In the genomic region with DNA sequence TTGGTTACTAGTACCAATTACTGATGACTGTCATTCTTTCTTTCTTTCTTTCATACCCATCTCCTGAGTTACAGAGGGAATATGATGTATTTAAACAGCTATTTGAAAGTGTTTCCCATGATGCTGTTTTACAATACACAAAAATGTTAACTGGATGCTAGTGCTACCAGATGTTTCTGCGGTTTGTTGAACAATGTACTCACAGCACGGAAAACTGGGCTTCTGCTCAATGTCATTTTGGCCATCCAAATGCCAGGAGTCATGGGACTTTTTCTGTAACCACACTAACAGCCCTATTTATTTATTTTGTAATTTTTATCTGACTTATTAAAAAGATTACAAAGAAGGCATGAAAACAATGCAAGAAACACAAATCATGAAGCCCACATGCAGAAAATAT, we compare ENCODE assay signal across 16 cellular contexts.
A peak's percentile ranks its signal among the peaks of the same experiment; 100 is the strongest.
DNase-seq lines count a peak whose midpoint lies in the region; ATAC-seq, FAIRE-seq and TF ChIP-seq lines count a peak whose summit lies in the region.
"Had no signal": no experiment of that assay in that cellular context is flagged by ENCODE, and none has a peak within 500 bp of the region (broad histone marks: within the 10 kb centered on the region; RNA-seq: fewer than 3 reads in every experiment).

No MANE protein-coding gene starts in this region.

- no peak overlapping the region for H3K4me3 ChIP-seq in astrocyte (ENCODE audit: insufficient read depth, low read depth, low read length)
- no peak overlapping the region for H3K4me3 ChIP-seq in fibroblast of mammary gland (ENCODE audit: control insufficient read depth, low read depth, low read length)
- H3K4me3 ChIP-seq in skeletal muscle cell (ENCODE audit: low read depth, low read length) = no peak overlapping the region
- H3K4me3 ChIP-seq: A549 had no signal

- no peaks in the 10 kb centered on the region for H3K36me3 Mint-ChIP-seq in astrocyte (ENCODE audit: low read depth, unreplicated experiment)
- H3K36me3 Mint-ChIP-seq: IgD-negative memory B cell had no signal

- peak; percentile 6 for DNase-seq in GM03348 (ENCODE audit: low spot score)
- peak; percentile 54 for DNase-seq in astrocyte (ENCODE audit: low read depth)
- peak; percentile 5 for DNase-seq in fibroblast of mammary gland (ENCODE audit: low read depth)
- DNase-seq in skeletal muscle cell (ENCODE audit: low read depth) = peak; percentile 15
- no peak for DNase-seq in NCI-H187 (lab: John Stamatoyannopoulos, UW)
- no peak for DNase-seq in DMS53 (lab: John Stamatoyannopoulos, UW)
- DNase-seq: CD4-positive, alpha-beta T cell; GF-D8; H7; NCI-H1436 treated with DMSO at 0.1 percent for 48 hours; NCI-H345; NCI-H748 treated with DMSO at 0.1 percent for 48 hours; PC-3 had no signal

- H3K27ac Mint-ChIP-seq in astrocyte (ENCODE audit: unreplicated experiment) = no peak overlapping the region
- H3K27ac Mint-ChIP-seq: CD4-positive, alpha-beta T cell; IgD-negative memory B cell had no signal

- no peaks in the 10 kb centered on the region for H4K20me1 ChIP-seq in astrocyte (ENCODE audit: insufficient read depth, low read length)

- no peak for FAIRE-seq in astrocyte (lab: Jason Lieb, UNC)
- FAIRE-seq: A549 had no signal

- no peaks in the 10 kb centered on the region for H3K9me3 Mint-ChIP-seq in astrocyte (ENCODE audit: unreplicated experiment)
- H3K9me3 Mint-ChIP-seq: CD4-positive, alpha-beta T cell had no signal

- no peak overlapping the region for H3K4me3 Mint-ChIP-seq in astrocyte (ENCODE audit: unreplicated experiment)
- H3K4me3 Mint-ChIP-seq: CD4-positive, alpha-beta T cell; IgD-negative memory B cell had no signal

- H3K79me2 ChIP-seq in astrocyte (ENCODE audit: insufficient read depth, low read length) = no peaks in the 10 kb centered on the region

- no peaks in the 10 kb centered on the region for H3K9me3 ChIP-seq in astrocyte (ENCODE audit: insufficient read depth, low read depth, low read length)
- H3K9me3 ChIP-seq: A549 had no signal

- H3K4me1 ChIP-seq in astrocyte (ENCODE audit: insufficient read depth, low read length) = no peaks in the 10 kb centered on the region
- H3K4me1 ChIP-seq: A549 had no signal

- H3K4me2 ChIP-seq in astrocyte (ENCODE audit: low read length) = no peak overlapping the region
- H3K4me2 ChIP-seq: A549 had no signal

- no peaks in the 10 kb centered on the region for H3K27me3 Mint-ChIP-seq in astrocyte (ENCODE audit: low read depth, unreplicated experiment)
- H3K27me3 Mint-ChIP-seq: CD4-positive, alpha-beta T cell; IgD-negative memory B cell had no signal

- H3K9ac ChIP-seq in astrocyte (ENCODE audit: low read length) = no peak overlapping the region

- ATAC-seq in HG02642 (IDR thresholded peaks at IDR 0.05; ENCODE audit: poor library complexity, unreplicated experiment) = no peak
- ATAC-seq: A549, PC-3 had no signal

- no peaks in the 10 kb centered on the region for H3K36me3 ChIP-seq in astrocyte (ENCODE audit: insufficient read depth, low read length)

- no peak overlapping the region for H2AFZ ChIP-seq in astrocyte (ENCODE audit: low read depth, low read length)

- no peaks in the 10 kb centered on the region for H3K4me1 Mint-ChIP-seq in astrocyte (ENCODE audit: low read depth, unreplicated experiment)
- H3K4me1 Mint-ChIP-seq: IgD-negative memory B cell had no signal

- no peak for TF ChIP-seq CTCF in astrocyte (IDR thresholded peaks at IDR 0.05; ENCODE audit: insufficient read depth, low read depth, low read length)
- no peak for TF ChIP-seq CTCF in fibroblast of mammary gland (conservative IDR thresholded peaks at IDR 0.05; ENCODE audit: control insufficient read depth, insufficient read depth, low read depth, low read length)

- no peak overlapping the region for H3K27ac ChIP-seq in astrocyte (ENCODE audit: low read depth, low read length)
- H3K27ac ChIP-seq: A549 had no signal

- no peaks in the 10 kb centered on the region for H3K27me3 ChIP-seq in astrocyte (ENCODE audit: insufficient read depth, low read length)

Comparison
In these comparisons a context has a peak if more than half of its experiments do, and no peak if none do; other contexts are left out.
1. DNase-seq: peak in GM03348 (single experiment), astrocyte (single experiment), fibroblast of mammary gland (single experiment) and skeletal muscle cell (single experiment); none in NCI-H187 (0 of 2) and DMS53 (single experiment).